In genomic region chr5:10856071-10856470, GRCh38 we compare ENCODE assay signal across 19 cellular contexts.
"Had no signal": no experiment of that assay in that cellular context is flagged by ENCODE, and none has a peak within 500 bp of the region (broad histone marks: within the 10 kb centered on the region; RNA-seq: fewer than 3 reads in every experiment).

No MANE protein-coding gene starts in this region.

- H3K27me3 ChIP-seq: adrenal gland, vagina had no signal

- H3K9me3 Mint-ChIP-seq: activated naive CD4-positive, alpha-beta T cell treated with anti-CD3 and anti-CD28 coated beads, Interleukin-2, amount 50 U/mL, for 72 hours; effector memory CD8-positive, alpha-beta T cell; stimulated activated effector memory CD8-positive, alpha-beta T cell treated with anti-CD3 and anti-CD28 coated beads, Interleukin-12 subunit alpha, Interleukin-12 subunit beta, amount 100 ng/mL, for 72 hours had no signal

- H3K4me3 ChIP-seq: adrenal gland, stomach, vagina had no signal

- H3K4me1 ChIP-seq: adrenal gland, vagina had no signal

- H3K4me3 Mint-ChIP-seq: effector memory CD8-positive, alpha-beta T cell; stimulated activated effector memory CD8-positive, alpha-beta T cell treated with anti-CD3 and anti-CD28 coated beads, Interleukin-12 subunit alpha, Interleukin-12 subunit beta, amount 100 ng/mL, for 72 hours had no signal

- H3K27ac ChIP-seq: adrenal gland, stomach, vagina, VCaP had no signal

- H3K36me3 ChIP-seq: adrenal gland, stomach, vagina had no signal

- DNase-seq: activated CD4-positive, alpha-beta T cell treated with anti-CD3 and anti-CD28 coated beads for 1 hour; activated CD8-positive, alpha-beta memory T cell treated with anti-CD3 and anti-CD28 coated beads for 24 hours; activated CD8-positive, alpha-beta memory T cell treated with anti-CD3 and anti-CD28 coated beads, Interleukin-2, amount 50 U/mL, for 48 hours; activated effector memory CD4-positive, alpha-beta T cell treated with anti-CD3 and anti-CD28 coated beads, Interleukin-2, amount 50 U/mL, for 16 hours; activated T-cell treated with anti-CD3 and anti-CD28 coated beads, Interleukin-2, amount 50 U/mL, for 48 hours; adrenal gland; effector memory CD8-positive, alpha-beta T cell; foreskin fibroblast; glutamatergic neuron; left cardiac atrium; stimulated activated CD4-positive, alpha-beta T cell treated with anti-CD3 and anti-CD28 coated beads, Interleukin-4, amount 100 ng/mL, for 24 hours; stomach; T-helper 2 cell; trophoblast cell had no signal

- ATAC-seq: activated naive CD4-positive, alpha-beta T cell treated with anti-CD3 and anti-CD28 coated beads, Interleukin-2, amount 50 U/mL, for 72 hours; effector memory CD8-positive, alpha-beta T cell; stimulated activated effector memory CD8-positive, alpha-beta T cell treated with anti-CD3 and anti-CD28 coated beads, Interleukin-12 subunit alpha, Interleukin-12 subunit beta, amount 100 ng/mL, for 72 hours had no signal

- H3K36me3 Mint-ChIP-seq: activated naive CD4-positive, alpha-beta T cell treated with anti-CD3 and anti-CD28 coated beads, Interleukin-2, amount 50 U/mL, for 72 hours; mesothelial cell of epicardium; stimulated activated effector memory CD8-positive, alpha-beta T cell treated with anti-CD3 and anti-CD28 coated beads, Interleukin-12 subunit alpha, Interleukin-12 subunit beta, amount 100 ng/mL, for 72 hours had no signal

- H3K27ac Mint-ChIP-seq: activated naive CD4-positive, alpha-beta T cell treated with anti-CD3 and anti-CD28 coated beads, Interleukin-2, amount 50 U/mL, for 72 hours; effector memory CD8-positive, alpha-beta T cell; stimulated activated effector memory CD8-positive, alpha-beta T cell treated with anti-CD3 and anti-CD28 coated beads, Interleukin-12 subunit alpha, Interleukin-12 subunit beta, amount 100 ng/mL, for 72 hours had no signal

- H3K9me3 ChIP-seq: adrenal gland, stomach, vagina had no signal
